Comparison of ENCODE assay signal across 20 cellular contexts in the genomic region with DNA sequence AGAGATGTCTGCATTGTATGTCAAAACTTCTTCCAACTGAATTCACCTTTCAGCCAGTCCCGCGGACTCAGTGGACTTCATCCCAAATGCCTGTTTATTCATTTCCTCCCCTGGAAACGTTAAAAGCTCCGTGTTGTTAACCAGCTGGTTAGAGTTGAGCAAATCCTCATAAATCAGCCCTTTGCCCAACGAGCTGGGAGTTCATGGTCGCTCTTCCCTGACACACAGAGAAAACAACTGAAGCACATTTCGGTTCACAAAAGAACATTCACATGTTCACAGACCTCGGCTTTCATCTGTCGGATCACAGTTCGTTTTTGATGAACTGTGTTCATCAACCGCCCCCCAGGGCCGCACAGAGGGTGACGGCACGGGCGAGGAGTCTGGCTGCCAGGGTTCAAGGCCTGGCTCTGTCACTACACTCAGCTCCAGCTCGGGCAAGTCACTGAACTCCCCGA.
A peak's percentile ranks its signal among the peaks of the same experiment; 100 is the strongest.
DNase-seq lines count a peak whose midpoint lies in the region; ATAC-seq and TF ChIP-seq lines count a peak whose summit lies in the region.
"Had no signal": no experiment of that assay in that cellular context is flagged by ENCODE, and none has a peak within 500 bp of the region (broad histone marks: within the 10 kb centered on the region; RNA-seq: fewer than 3 reads in every experiment).

No MANE protein-coding gene starts in this region.

- no peak for ATAC-seq in stimulated activated naive CD8-positive, alpha-beta T cell treated with anti-CD3 and anti-CD28 coated beads, Interleukin-15, Interleukin-2, amounts not matched to agents 100 U/mL and 50 U/mL, for 24 hours
- ATAC-seq in activated CD8-positive, alpha-beta T cell treated with anti-CD3 and anti-CD28 coated beads for 36 hours = no peak
- ATAC-seq: activated CD4-positive, alpha-beta T cell treated with anti-CD3 and anti-CD28 coated beads for 36 hours; activated CD8-positive, alpha-beta memory T cell treated with anti-CD3 and anti-CD28 coated beads, Interleukin-2, amount 10 ng/mL, durations not matched to agents 7 days and 5 days; esophagus mucosa; naive thymus-derived CD4-positive, alpha-beta T cell; right cardiac atrium; stimulated activated naive B cell treated with anti-CD40 and anti-IgM and Interleukin-4, amounts not matched to agents 10 μg/mL and 1 μg/mL and 100 μg/mL, for 72 hours had no signal

- H3K9me3 Mint-ChIP-seq in immature natural killer cell = peaks cover 0 to 2% (median 0%) of the 10 kb centered on the region in 6 donors
- no peaks in the 10 kb centered on the region for H3K9me3 Mint-ChIP-seq in activated CD8-positive, alpha-beta T cell treated with anti-CD3 and anti-CD28 coated beads for 36 hours

- H3K4me3 ChIP-seq in epithelial cell of proximal tubule (ENCODE audit: low read depth, low read length) (peak overlapping the region; percentile 7), muscle layer of colon (ENCODE audit: low read depth in 1 of 2, low read length in 2 of 2) (peak overlapping the region in 1 of 2 donors; percentile 32), subcutaneous abdominal adipose tissue (ENCODE audit: low read depth in 1 of 5, low read length in 5 of 5) (no peak overlapping the region), SJCRH30 (no peak overlapping the region)
- H3K4me3 ChIP-seq: HAP-1 had no signal

- H3K27ac Mint-ChIP-seq in immature natural killer cell = no peak overlapping the region
- no peak overlapping the region for H3K27ac Mint-ChIP-seq in activated CD8-positive, alpha-beta T cell treated with anti-CD3 and anti-CD28 coated beads for 36 hours
- H3K27ac Mint-ChIP-seq: activated CD4-positive, alpha-beta T cell treated with anti-CD3 and anti-CD28 coated beads for 36 hours; activated CD8-positive, alpha-beta memory T cell treated with anti-CD3 and anti-CD28 coated beads, Interleukin-2, amount 10 ng/mL, durations not matched to agents 7 days and 5 days; stimulated activated naive B cell treated with anti-CD40 and anti-IgM and Interleukin-4, amounts not matched to agents 10 μg/mL and 1 μg/mL and 100 μg/mL, for 72 hours had no signal

- CTCF ChIA-PET in activated CD8-positive, alpha-beta T cell treated with anti-CD3 and anti-CD28 coated beads for 36 hours (lab: Charles Lee) = no interaction called here

- H3K27me3 ChIP-seq in muscle layer of colon (ENCODE audit: control insufficient read depth in 1 of 2, insufficient read depth in 2 of 2, low read length in 2 of 2) (no peaks in the 10 kb centered on the region), subcutaneous abdominal adipose tissue (ENCODE audit: control insufficient read depth in 5 of 5, insufficient read depth in 4 of 5, low read length in 5 of 5) (no peaks in the 10 kb centered on the region), SJCRH30 (no peaks in the 10 kb centered on the region)

- peaks cover 2 to 3% (median 2%) of the 10 kb centered on the region in 3 donors for H3K27me3 Mint-ChIP-seq in immature natural killer cell (ENCODE audit: low read depth in 3 of 3)
- H3K27me3 Mint-ChIP-seq in activated CD8-positive, alpha-beta T cell treated with anti-CD3 and anti-CD28 coated beads for 36 hours = no peaks in the 10 kb centered on the region
- H3K27me3 Mint-ChIP-seq: activated CD4-positive, alpha-beta T cell treated with anti-CD3 and anti-CD28 coated beads for 36 hours; activated CD8-positive, alpha-beta memory T cell treated with anti-CD3 and anti-CD28 coated beads, Interleukin-2, amount 10 ng/mL, durations not matched to agents 7 days and 5 days had no signal

- POLR2A ChIA-PET in activated CD8-positive, alpha-beta T cell treated with anti-CD3 and anti-CD28 coated beads for 36 hours (lab: Charles Lee) = interaction anchor here (1.0 kb wide), 1 partner anchor 55 kb away, joined by 3 read pairs; no protein-coding TSS in a partner anchor

- in situ Hi-C loops in Caki2 (cut with HindIII; ENCODE audit: low pct_unique_long_range_greater_than_20kb, low sequenced_read_pairs) = no loop called here

- DNase-seq in Caki2 (ENCODE audit: low read depth) (peak; percentile 8), epithelial cell of proximal tubule (ENCODE audit: low read depth) (no peak), immature natural killer cell (no peak), SJCRH30 (no peak)
- no peak for DNase-seq in stimulated activated naive CD8-positive, alpha-beta T cell treated with anti-CD3 and anti-CD28 coated beads, Interleukin-15, Interleukin-2, amounts not matched to agents 100 U/mL and 50 U/mL, for 24 hours
- no peak for DNase-seq in activated CD8-positive, alpha-beta T cell treated with anti-CD3 and anti-CD28 coated beads for 36 hours
- DNase-seq: activated CD4-positive, alpha-beta T cell treated with anti-CD3 and anti-CD28 coated beads for 36 hours; activated CD8-positive, alpha-beta memory T cell treated with anti-CD3 and anti-CD28 coated beads, Interleukin-2, amount 10 ng/mL, durations not matched to agents 7 days and 5 days; caudate nucleus; DMS153; GF-D8; naive thymus-derived CD4-positive, alpha-beta T cell; NCI-H1417 treated with DMSO at 0.1 percent for 48 hours; NCI-H524 treated with DMSO at 0.1 percent for 48 hours; right cardiac atrium; stimulated activated naive B cell treated with anti-CD40 and anti-IgM and Interleukin-4, amounts not matched to agents 10 μg/mL and 1 μg/mL and 100 μg/mL, for 72 hours had no signal

- H3K9ac ChIP-seq in muscle layer of colon (ENCODE audit: low read length) (no peak overlapping the region), subcutaneous abdominal adipose tissue (ENCODE audit: low read length in 5 of 5) (no peak overlapping the region)

- peaks cover 2% of the 10 kb centered on the region for H3K36me3 ChIP-seq in muscle layer of colon (ENCODE audit: insufficient read depth, low read length)
- no peaks in the 10 kb centered on the region for H3K36me3 ChIP-seq in subcutaneous abdominal adipose tissue (ENCODE audit: control insufficient read depth in 5 of 5, insufficient read depth in 5 of 5, low read length in 5 of 5)
- H3K36me3 ChIP-seq in SJCRH30 = peaks cover 4% of the 10 kb centered on the region; the same call in 1 of the 2 replicates
- H3K36me3 ChIP-seq: HAP-1 had no signal

- peaks cover 36% of the 10 kb centered on the region for H3K4me1 ChIP-seq in muscle layer of colon (ENCODE audit: insufficient read depth, low read length)
- H3K4me1 ChIP-seq in subcutaneous abdominal adipose tissue (ENCODE audit: control insufficient read depth in 5 of 5, insufficient read depth in 5 of 5, low read length in 5 of 5) = peaks cover 0 to 34% (median 19%) of the 10 kb centered on the region in 5 donors
- no peaks in the 10 kb centered on the region for H3K4me1 ChIP-seq in SJCRH30
- H3K4me1 ChIP-seq: HAP-1 had no signal

- no peak for TF ChIP-seq CTCF in epithelial cell of proximal tubule (conservative IDR thresholded peaks at IDR 0.05; ENCODE audit: low read depth, low read length)
- TF ChIP-seq CTCF in activated CD8-positive, alpha-beta T cell treated with anti-CD3 and anti-CD28 coated beads for 36 hours (IDR thresholded peaks at IDR 0.05) = no peak

- peaks cover 0 to 7% (median 0%) of the 10 kb centered on the region in 3 donors for H3K36me3 Mint-ChIP-seq in immature natural killer cell
- H3K36me3 Mint-ChIP-seq in activated CD8-positive, alpha-beta T cell treated with anti-CD3 and anti-CD28 coated beads for 36 hours (ENCODE audit: low read depth) = no peaks in the 10 kb centered on the region
- H3K36me3 Mint-ChIP-seq: activated CD8-positive, alpha-beta memory T cell treated with anti-CD3 and anti-CD28 coated beads, Interleukin-2, amount 10 ng/mL, durations not matched to agents 7 days and 5 days; naive thymus-derived CD4-positive, alpha-beta T cell; stimulated activated naive B cell treated with anti-CD40 and anti-IgM and Interleukin-4, amounts not matched to agents 10 μg/mL and 1 μg/mL and 100 μg/mL, for 72 hours had no signal

- H3K9me3 ChIP-seq in muscle layer of colon (ENCODE audit: low read length) (no peaks in the 10 kb centered on the region), subcutaneous abdominal adipose tissue (ENCODE audit: control insufficient read depth in 5 of 5, low read length in 5 of 5) (no peaks in the 10 kb centered on the region), SJCRH30 (replicated peaks) (no peaks in the 10 kb centered on the region)
- H3K9me3 ChIP-seq: HAP-1 had no signal

- H3K27ac ChIP-seq in muscle layer of colon (ENCODE audit: low read depth, low read length) (peak overlapping the region; percentile 4), subcutaneous abdominal adipose tissue (ENCODE audit: low read depth, low read length) (peak overlapping the region; percentile 78), SJCRH30 (no peak overlapping the region)

- no peaks in the 10 kb centered on the region for H3K4me1 Mint-ChIP-seq in immature natural killer cell
- H3K4me1 Mint-ChIP-seq in activated CD8-positive, alpha-beta T cell treated with anti-CD3 and anti-CD28 coated beads for 36 hours (ENCODE audit: low read depth) = no peaks in the 10 kb centered on the region
- H3K4me1 Mint-ChIP-seq: activated CD4-positive, alpha-beta T cell treated with anti-CD3 and anti-CD28 coated beads for 36 hours; activated CD8-positive, alpha-beta memory T cell treated with anti-CD3 and anti-CD28 coated beads, Interleukin-2, amount 10 ng/mL, durations not matched to agents 7 days and 5 days; naive thymus-derived CD4-positive, alpha-beta T cell had no signal

- no peak overlapping the region for H3K4me3 Mint-ChIP-seq in immature natural killer cell
- no peak overlapping the region for H3K4me3 Mint-ChIP-seq in activated CD8-positive, alpha-beta T cell treated with anti-CD3 and anti-CD28 coated beads for 36 hours
- H3K4me3 Mint-ChIP-seq: activated CD4-positive, alpha-beta T cell treated with anti-CD3 and anti-CD28 coated beads for 36 hours; activated CD8-positive, alpha-beta memory T cell treated with anti-CD3 and anti-CD28 coated beads, Interleukin-2, amount 10 ng/mL, durations not matched to agents 7 days and 5 days; naive thymus-derived CD4-positive, alpha-beta T cell; stimulated activated naive B cell treated with anti-CD40 and anti-IgM and Interleukin-4, amounts not matched to agents 10 μg/mL and 1 μg/mL and 100 μg/mL, for 72 hours had no signal

- intact Hi-C loops in activated CD8-positive, alpha-beta T cell treated with anti-CD3 and anti-CD28 coated beads for 36 hours (cut with micrococcal nuclease) = no loop called here
